15 cellular contexts compared by ENCODE assay signal in the genomic region with DNA sequence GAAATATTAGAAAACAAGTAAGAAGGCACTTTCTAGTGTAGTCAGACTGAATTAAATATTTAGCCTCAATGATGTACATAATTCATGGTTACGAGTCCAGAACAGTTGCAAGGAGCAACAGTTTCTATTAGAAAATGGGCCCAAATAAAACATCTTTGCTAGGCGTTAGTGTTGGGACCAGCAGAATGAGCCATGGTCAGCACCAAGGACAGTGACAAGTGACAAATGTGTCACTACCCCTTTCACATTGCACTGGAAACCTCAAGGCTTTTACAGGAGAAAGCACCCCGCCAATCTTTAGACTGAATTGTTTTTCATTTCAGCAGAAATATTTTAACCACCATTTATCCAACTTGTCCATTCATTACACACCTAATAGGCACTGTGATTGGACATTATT.
DNase-seq lines count a peak whose midpoint lies in the region; ATAC-seq and TF ChIP-seq lines count a peak whose summit lies in the region.
"Had no signal": no experiment of that assay in that cellular context is flagged by ENCODE, and none has a peak within 500 bp of the region (broad histone marks: within the 10 kb centered on the region; RNA-seq: fewer than 3 reads in every experiment).

No MANE protein-coding gene starts in this region.

- H3K4me1 ChIP-seq in CD8-positive, alpha-beta memory T cell (ENCODE audit: insufficient read depth, low read length), result no peaks in the 10 kb centered on the region
- H3K4me1 ChIP-seq: lower lobe of right lung had no signal

- ATAC-seq in GM18867 (IDR thresholded peaks at IDR 0.05; ENCODE audit: unreplicated experiment) (peak; percentile 40), HG03520 (IDR thresholded peaks at IDR 0.05; ENCODE audit: unreplicated experiment) (no peak)
- ATAC-seq: lower lobe of right lung had no signal

- CTCF ChIA-PET in RWPE1 (lab: Yijun Ruan, JAX), result no interaction called here
- CTCF ChIA-PET in CD8-positive, alpha-beta memory T cell (lab: Charles Lee), result no interaction called here

- POLR2A ChIA-PET in RWPE1 (lab: Yijun Ruan, JAX; ENCODE audit: low non-redundant PET), result no interaction called here
- POLR2A ChIA-PET in CD8-positive, alpha-beta memory T cell (lab: Charles Lee), result no interaction called here

- H3K4me1 Mint-ChIP-seq in CD8-positive, alpha-beta memory T cell, result no peaks in the 10 kb centered on the region

- no peak overlapping the region for H3K27ac Mint-ChIP-seq in CD8-positive, alpha-beta memory T cell
- H3K27ac Mint-ChIP-seq: activated CD4-positive, alpha-beta memory T cell treated with anti-CD3 and anti-CD28 coated beads for 36 hours had no signal

- peaks cover 0 to 5% (median 4%) of the 10 kb centered on the region in 5 donors for H3K9me3 Mint-ChIP-seq in CD8-positive, alpha-beta memory T cell
- H3K9me3 Mint-ChIP-seq: activated CD4-positive, alpha-beta memory T cell treated with anti-CD3 and anti-CD28 coated beads for 36 hours had no signal

- no peaks in the 10 kb centered on the region for H3K36me3 Mint-ChIP-seq in CD8-positive, alpha-beta memory T cell
- H3K36me3 Mint-ChIP-seq: activated CD4-positive, alpha-beta memory T cell treated with anti-CD3 and anti-CD28 coated beads for 36 hours had no signal

- H3K27ac ChIP-seq in RWPE1, result no peak overlapping the region
- H3K27ac ChIP-seq in CD8-positive, alpha-beta memory T cell (ENCODE audit: low read depth, low read length), result no peak overlapping the region
- H3K27ac ChIP-seq: cardiac muscle cell, lower lobe of right lung, neutrophil had no signal

- H3K9me3 ChIP-seq in MG63, result no peaks in the 10 kb centered on the region
- no peaks in the 10 kb centered on the region for H3K9me3 ChIP-seq in CD8-positive, alpha-beta memory T cell (ENCODE audit: low read length)
- H3K9me3 ChIP-seq: lower lobe of right lung, neutrophil had no signal

- no peaks in the 10 kb centered on the region for H3K27me3 ChIP-seq in MG63
- no peaks in the 10 kb centered on the region for H3K27me3 ChIP-seq in CD8-positive, alpha-beta memory T cell (ENCODE audit: insufficient read depth, low read length, poor library complexity, severe bottlenecking)
- H3K27me3 ChIP-seq: cardiac muscle cell, neutrophil had no signal

- H3K36me3 ChIP-seq in MG63, result no peaks in the 10 kb centered on the region
- no peaks in the 10 kb centered on the region for H3K36me3 ChIP-seq in CD8-positive, alpha-beta memory T cell (ENCODE audit: insufficient read depth, low read length)
- H3K36me3 ChIP-seq: cardiac muscle cell, lower lobe of right lung, neutrophil had no signal

- DNase-seq in KG1 (lab: John Stamatoyannopoulos, UW), result peak; percentile 3
- peak; percentile 22 for DNase-seq in RPMI8226
- DNase-seq in left kidney (ENCODE audit: low read depth, low spot score), result peak; percentile 90
- no peak for DNase-seq in RWPE1 (ENCODE audit: low spot score)
- no peak for DNase-seq in MG63
- no peak for DNase-seq in CD8-positive, alpha-beta memory T cell
- DNase-seq: activated CD4-positive, alpha-beta memory T cell treated with anti-CD3 and anti-CD28 coated beads for 36 hours; lower lobe of right lung; NCI-H1436 treated with DMSO at 0.1 percent for 48 hours; NCI-H69; SW 1271 had no signal

- H3K4me3 ChIP-seq in MG63, result no peak overlapping the region
- H3K4me3 ChIP-seq in CD8-positive, alpha-beta memory T cell (ENCODE audit: low read length), result no peak overlapping the region
- H3K4me3 ChIP-seq: cardiac muscle cell, lower lobe of right lung had no signal

- no peaks in the 10 kb centered on the region for H3K27me3 Mint-ChIP-seq in CD8-positive, alpha-beta memory T cell
- H3K27me3 Mint-ChIP-seq: activated CD4-positive, alpha-beta memory T cell treated with anti-CD3 and anti-CD28 coated beads for 36 hours had no signal

- no peak for TF ChIP-seq CTCF in RWPE1 (conservative IDR thresholded peaks at IDR 0.05; ENCODE audit: low read depth)

- H3K4me3 Mint-ChIP-seq in CD8-positive, alpha-beta memory T cell, result no peak overlapping the region
- H3K4me3 Mint-ChIP-seq: activated CD4-positive, alpha-beta memory T cell treated with anti-CD3 and anti-CD28 coated beads for 36 hours had no signal

Comparison
In these comparisons a context has a peak if more than half of its experiments do, and no peak if none do; other contexts are left out.
1. DNase-seq: peak in KG1 (single experiment), RPMI8226 (single experiment) and left kidney (single experiment); none in RWPE1 (single experiment), MG63 (single experiment) and CD8-positive, alpha-beta memory T cell (0 of 5).